Comparison of ENCODE assay signal across 13 cellular contexts in genomic region chr12:55693323-55694187, GRCh38. TPM values are rescaled to one million over a fixed set of nuclear protein-coding genes. Genes with fewer than 3 reads are reported as not detected.
DNase-seq lines count a peak whose midpoint lies in the region; ATAC-seq, FAIRE-seq and TF ChIP-seq lines count a peak whose summit lies in the region.
"Had no signal": no experiment of that assay in that cellular context is flagged by ENCODE, and none has a peak within 500 bp of the region (broad histone marks: within the 10 kb centered on the region; RNA-seq: fewer than 3 reads in every experiment).

No MANE protein-coding gene starts in this region.

- CTCF ChIA-PET in IMR-90 (lab: Yijun Ruan, JAX) = no interaction called here

- FAIRE-seq in urothelium cell line (lab: Jason Lieb, UNC) = no peak
- FAIRE-seq: A204.1 had no signal

- peak overlapping the region; percentile 1 for H2AK9ac ChIP-seq in IMR-90 (replicated peaks; ENCODE audit: low read depth, low read length, poor library complexity)

- no peak overlapping the region for H3K56ac ChIP-seq in IMR-90 (ENCODE audit: extremely low read depth, insufficient read depth, low read length)

- H2BK5ac ChIP-seq in IMR-90 (ENCODE audit: low read depth, low read length, poor library complexity, severe bottlenecking) = no peak overlapping the region

- no peak overlapping the region for H2BK20ac ChIP-seq in IMR-90 (ENCODE audit: low read depth, low read length)

- no peaks in the 10 kb centered on the region for H3K4me1 Mint-ChIP-seq in activated T-helper 2 cell treated with anti-CD3 and anti-CD28 coated beads, Interferon-gamma antibody, Interleukin-2, Interleukin-4, amounts not matched to agents 10 μg/mL and 5 μg/mL and 100 μg/mL, durations not matched to agents 14 hours and 24 hours and 36 hours (ENCODE audit: low read depth)
- H3K4me1 Mint-ChIP-seq: B cell had no signal

- POLR2A ChIA-PET in IMR-90 (lab: Charles Lee; ENCODE audit: unreplicated experiment) = no interaction called here

- H2AFZ ChIP-seq in IMR-90 (replicated peaks; ENCODE audit: low read length, poor library complexity) = no peak overlapping the region

- H2BK120ac ChIP-seq in IMR-90 (ENCODE audit: low read depth, low read length) = no peak overlapping the region

- no peaks in the 10 kb centered on the region for H3K9me3 ChIP-seq in IMR-90 (ENCODE audit: control insufficient read depth, insufficient read depth, low read length)
- H3K9me3 ChIP-seq in thyroid gland = no peaks in the 10 kb centered on the region

- H3K79me1 ChIP-seq in IMR-90 (ENCODE audit: low read depth in 1 of 2, low read length in 2 of 2) = no peaks in the 10 kb centered on the region

- no peak overlapping the region for H3K23ac ChIP-seq in IMR-90 (ENCODE audit: low read depth, low read length)

- H3K27me3 ChIP-seq in H7 (ENCODE audit: control insufficient read depth, insufficient read depth, low read length) (no peaks in the 10 kb centered on the region), IMR-90 (ENCODE audit: control insufficient read depth, insufficient read depth, low read length) (peaks cover 15% of the 10 kb centered on the region), thyroid gland (no peaks in the 10 kb centered on the region)

- no peaks in the 10 kb centered on the region for H3K9me3 Mint-ChIP-seq in activated T-helper 2 cell treated with anti-CD3 and anti-CD28 coated beads, Interferon-gamma antibody, Interleukin-2, Interleukin-4, amounts not matched to agents 10 μg/mL and 5 μg/mL and 100 μg/mL, durations not matched to agents 14 hours and 24 hours and 36 hours
- H3K9me3 Mint-ChIP-seq: CD4-positive, alpha-beta T cell had no signal

- no peak overlapping the region for H3K9ac ChIP-seq in IMR-90 (ENCODE audit: low read depth, low read length)

- H3K36me3 ChIP-seq in H7 (replicated peaks; ENCODE audit: control insufficient read depth, insufficient read depth, low read length) (peaks cover 13% of the 10 kb centered on the region), IMR-90 (ENCODE audit: control insufficient read depth, insufficient read depth, low read length) (no peaks in the 10 kb centered on the region), thyroid gland (no peaks in the 10 kb centered on the region)

- no peak overlapping the region for H2AK5ac ChIP-seq in IMR-90 (ENCODE audit: low read depth, low read length)

- no peak for ATAC-seq in IMR-90 (ENCODE audit: low read depth)

- H3K4ac ChIP-seq in IMR-90 (ENCODE audit: low read depth, low read length) = no peak overlapping the region

- in situ Hi-C loops in IMR-90 (cut with MboI; ENCODE audit: low sequenced_read_pairs) = no loop called here

- no peak overlapping the region for H3K4me2 ChIP-seq in IMR-90 (ENCODE audit: low read depth, low read length)

- H3K27me3 Mint-ChIP-seq in activated T-helper 2 cell treated with anti-CD3 and anti-CD28 coated beads, Interferon-gamma antibody, Interleukin-2, Interleukin-4, amounts not matched to agents 10 μg/mL and 5 μg/mL and 100 μg/mL, durations not matched to agents 14 hours and 24 hours and 36 hours (ENCODE audit: low read depth) = no peaks in the 10 kb centered on the region
- H3K27me3 Mint-ChIP-seq: B cell; CD4-positive, alpha-beta T cell had no signal

- H4K8ac ChIP-seq in IMR-90 (ENCODE audit: low read depth in 2 of 2, low read length in 2 of 2) = no peak overlapping the region

- no peaks in the 10 kb centered on the region for H4K20me1 ChIP-seq in IMR-90 (ENCODE audit: insufficient read depth, low read length)

- TF ChIP-seq RAD21 in IMR-90 (IDR thresholded peaks at IDR 0.05; ENCODE audit: low read length) = no peak

- H4K5ac ChIP-seq in IMR-90 (ENCODE audit: low read depth, low read length) = no peak overlapping the region

- no peaks in the 10 kb centered on the region for H3K36me3 Mint-ChIP-seq in activated T-helper 2 cell treated with anti-CD3 and anti-CD28 coated beads, Interferon-gamma antibody, Interleukin-2, Interleukin-4, amounts not matched to agents 10 μg/mL and 5 μg/mL and 100 μg/mL, durations not matched to agents 14 hours and 24 hours and 36 hours (ENCODE audit: low read depth)

- no peak overlapping the region for H2BK15ac ChIP-seq in IMR-90 (ENCODE audit: low read depth, low read length)

- H3K27ac ChIP-seq in IMR-90 (ENCODE audit: insufficient read depth, low read length) (no peak overlapping the region), thyroid gland (no peak overlapping the region)

- H4K91ac ChIP-seq in IMR-90 (ENCODE audit: insufficient read depth, low read depth, low read length) = no peak overlapping the region

- no peak overlapping the region for H3K14ac ChIP-seq in IMR-90 (replicated peaks; ENCODE audit: low read depth, low read length)

- no CpG with 5 or more reads among the region's 7 CpGs for WGBS in IMR-90 (ENCODE audit: extremely low coverage in 2 of 2, insufficient read length in 1 of 2), 2 experiments
- 78 to 82% methylated on average over 7 of the region's 7 CpGs for WGBS in thyroid gland, 2 donors

- peak; percentile 20 for DNase-seq in H7
- no peak for DNase-seq in IMR-90
- peak; percentile 37 for DNase-seq in posterior vena cava (ENCODE audit: low spot score)
- DNase-seq in thyroid gland = peak; percentile 65 to 68
- no peak for DNase-seq in cerebellar nuclear complex (lab: John Stamatoyannopoulos, UW)
- no peak for DNase-seq in activated T-helper 2 cell treated with anti-CD3 and anti-CD28 coated beads, Interferon-gamma antibody, Interleukin-2, Interleukin-4, amounts not matched to agents 10 μg/mL and 5 μg/mL and 100 μg/mL, durations not matched to agents 14 hours and 24 hours and 36 hours (ENCODE audit: low spot score)
- no peak for DNase-seq in urothelium cell line (ENCODE audit: low spot score)
- DNase-seq: C1 segment of cervical spinal cord, Calu3, DMS 273 treated with DMSO at 0.1 percent for 48 hours had no signal

- dilution Hi-C loops in IMR-90 (cut with HindIII; ENCODE audit: low sequenced_read_pairs, unreplicated experiment) = no loop called here

- no peak overlapping the region for H3K27ac Mint-ChIP-seq in activated T-helper 2 cell treated with anti-CD3 and anti-CD28 coated beads, Interferon-gamma antibody, Interleukin-2, Interleukin-4, amounts not matched to agents 10 μg/mL and 5 μg/mL and 100 μg/mL, durations not matched to agents 14 hours and 24 hours and 36 hours
- H3K27ac Mint-ChIP-seq: B cell; CD4-positive, alpha-beta T cell had no signal

- intact Hi-C loops in IMR-90 (cut with micrococcal nuclease) (no loop called here), posterior vena cava (cut with DNase I) (no loop called here), thyroid gland (cut with DNase I) (no loop called here)
- intact Hi-C loops in activated T-helper 2 cell treated with anti-CD3 and anti-CD28 coated beads, Interferon-gamma antibody, Interleukin-2, Interleukin-4, amounts not matched to agents 10 μg/mL and 5 μg/mL and 100 μg/mL, durations not matched to agents 14 hours and 24 hours and 36 hours (cut with micrococcal nuclease) = no loop called here

- no peak overlapping the region for H3K4me3 Mint-ChIP-seq in activated T-helper 2 cell treated with anti-CD3 and anti-CD28 coated beads, Interferon-gamma antibody, Interleukin-2, Interleukin-4, amounts not matched to agents 10 μg/mL and 5 μg/mL and 100 μg/mL, durations not matched to agents 14 hours and 24 hours and 36 hours (ENCODE audit: low read depth)
- H3K4me3 Mint-ChIP-seq: B cell; CD4-positive, alpha-beta T cell had no signal

- no peak for TF ChIP-seq CTCF in IMR-90 (conservative IDR thresholded peaks at IDR 0.05; ENCODE audit: low read depth, low read length)
- no peak for TF ChIP-seq CTCF in thyroid gland (IDR thresholded peaks at IDR 0.05)

- BruUV-seq in IMR-90 (replicated peaks; lab: Mats Ljungman, UMichigan) = no TSS peak

- H3K18ac ChIP-seq in IMR-90 (ENCODE audit: low read depth, low read length) = no peak overlapping the region

- no peak for TF ChIP-seq POLR2A in IMR-90 (IDR thresholded peaks at IDR 0.05; ENCODE audit: low read depth, low read length)
- TF ChIP-seq POLR2A in thyroid gland (IDR thresholded peaks at IDR 0.05) = no peak

- H3K4me1 ChIP-seq in IMR-90 (ENCODE audit: control insufficient read depth, insufficient read depth, low read length) (no peaks in the 10 kb centered on the region), thyroid gland (no peaks in the 10 kb centered on the region)

- H3K9me1 ChIP-seq in IMR-90 (ENCODE audit: insufficient read depth, low read length) = no peaks in the 10 kb centered on the region

- H3K4me3 ChIP-seq in H7 (ENCODE audit: insufficient read depth, low read depth, low read length) (no peak overlapping the region), IMR-90 (ENCODE audit: insufficient read depth, low read depth, low read length) (no peak overlapping the region), thyroid gland (replicated peaks in 1 of 3) (no peak overlapping the region)

RNA-seq across cellular contexts. Expression of gene ITGA7, which starts 14.1 kb away (rescaled TPM):
- total RNA-seq in H7 (2014; rRNA removed; shearing (Covaris generic)) = 38.0 and 46.1 TPM in 2 replicates
- total RNA-seq in IMR-90 (2012; rRNA removed) (3.9 and 4.4 TPM in 2 replicates), posterior vena cava (100 to 1,000 TPM; 497 to 570 TPM), thyroid gland (10 to 100 TPM in 2 of 4 donors, 1 to 10 TPM in 2; 7.9 to 16.9 (median 9.8) TPM)
- polyA plus RNA-seq in IMR-90 (2012; rRNA removed) = 13.9 and 15.7 TPM in 2 replicates
- 12.1 and 23.0 TPM in 2 replicates for polyA plus RNA-seq in IMR-90 (2012; cell fraction: cytosol; rRNA removed)
- 89.0 and 117 TPM in 2 replicates for polyA plus RNA-seq in IMR-90 (2012; cell fraction: nucleus; rRNA removed; ENCODE audit: low replicate concordance)
- 0.94 and 1.9 TPM in 2 replicates for total RNA-seq in activated T-helper 2 cell treated with anti-CD3 and anti-CD28 coated beads, Interferon-gamma antibody, Interleukin-2, Interleukin-4, amounts not matched to agents 10 μg/mL and 5 μg/mL and 100 μg/mL, durations not matched to agents 14 hours and 24 hours and 36 hours

RNA-seq across cellular contexts. Expression of gene BLOC1S1, which starts 22.3 kb away (rescaled TPM):
- 59.6 and 76.9 TPM in 2 replicates for total RNA-seq in H7 (2014; rRNA removed; shearing (Covaris generic))
- total RNA-seq in IMR-90 (2012; rRNA removed) (128 and 158 TPM in 2 replicates), posterior vena cava (100 to 1,000 TPM; 115 to 118 TPM), thyroid gland (100 to 1,000 TPM; 117 to 440 (median 246) TPM)
- polyA plus RNA-seq in IMR-90 (2012; rRNA removed) = 280 and 285 TPM in 2 replicates
- polyA plus RNA-seq in IMR-90 (2012; cell fraction: cytosol; rRNA removed) = 332 and 427 TPM in 2 replicates
- polyA plus RNA-seq in IMR-90 (2012; cell fraction: nucleus; rRNA removed; ENCODE audit: low replicate concordance) = 75.9 and 113 TPM in 2 replicates
- 72.3 and 73.9 TPM in 2 replicates for total RNA-seq in activated T-helper 2 cell treated with anti-CD3 and anti-CD28 coated beads, Interferon-gamma antibody, Interleukin-2, Interleukin-4, amounts not matched to agents 10 μg/mL and 5 μg/mL and 100 μg/mL, durations not matched to agents 14 hours and 24 hours and 36 hours

RNA-seq across cellular contexts. Expression of gene RDH5, which starts 26.6 kb away (rescaled TPM):
- total RNA-seq in H7 (2014; rRNA removed; shearing (Covaris generic)) = 2.1 and 4.2 TPM in 2 replicates
- total RNA-seq in IMR-90 (2012; rRNA removed) (7.3 and 8.9 TPM in 2 replicates), posterior vena cava (10 to 100 TPM; 19.2 to 39.7 TPM), thyroid gland (1 to 10 TPM in 3 of 4 donors, under 1 TPM in 1; 0.94 to 9.7 (median 6.8) TPM)
- polyA plus RNA-seq in IMR-90 (2012; rRNA removed) = 18.8 and 21.0 TPM in 2 replicates
- polyA plus RNA-seq in IMR-90 (2012; cell fraction: cytosol; rRNA removed) = 16.9 and 19.9 TPM in 2 replicates
- 85.3 and 102 TPM in 2 replicates for polyA plus RNA-seq in IMR-90 (2012; cell fraction: nucleus; rRNA removed; ENCODE audit: low replicate concordance)
- total RNA-seq in activated T-helper 2 cell treated with anti-CD3 and anti-CD28 coated beads, Interferon-gamma antibody, Interleukin-2, Interleukin-4, amounts not matched to agents 10 μg/mL and 5 μg/mL and 100 μg/mL, durations not matched to agents 14 hours and 24 hours and 36 hours = 6.5 and 8.1 TPM in 2 replicates

RNA-seq across cellular contexts. Expression of gene CD63, which starts 35.3 kb away (rescaled TPM):
- 314 and 321 TPM in 2 replicates for total RNA-seq in H7 (2014; rRNA removed; shearing (Covaris generic))
- total RNA-seq in IMR-90 (2012; rRNA removed) = 995 and 1,796 TPM in 2 replicates
- 1,398 and 1,518 TPM in 2 replicates for polyA plus RNA-seq in IMR-90 (2012; rRNA removed)
- 856 and 974 TPM in 2 replicates for polyA plus RNA-seq in IMR-90 (2012; cell fraction: cytosol; rRNA removed)
- polyA plus RNA-seq in IMR-90 (2012; cell fraction: nucleus; rRNA removed; ENCODE audit: low replicate concordance) = 173 and 576 TPM in 2 replicates
- 1,000 to 10,000 TPM; 1,385 to 1,570 TPM for total RNA-seq in posterior vena cava
- total RNA-seq in thyroid gland = 1,000 to 10,000 TPM in 3 of 4 donors, 100 to 1,000 TPM in 1; 683 to 1,145 (median 1,122) TPM
- 230 and 236 TPM in 2 replicates for total RNA-seq in activated T-helper 2 cell treated with anti-CD3 and anti-CD28 coated beads, Interferon-gamma antibody, Interleukin-2, Interleukin-4, amounts not matched to agents 10 μg/mL and 5 μg/mL and 100 μg/mL, durations not matched to agents 14 hours and 24 hours and 36 hours

RNA-seq across cellular contexts. Expression of gene GDF11, which starts 49.4 kb away (rescaled TPM):
- total RNA-seq in H7 (2014; rRNA removed; shearing (Covaris generic)) = 11.1 and 13.7 TPM in 2 replicates
- 2.2 and 2.7 TPM in 2 replicates for total RNA-seq in IMR-90 (2012; rRNA removed)
- polyA plus RNA-seq in IMR-90 (2012; rRNA removed) = 12.9 and 13.6 TPM in 2 replicates
- 5.7 and 15.7 TPM in 2 replicates for polyA plus RNA-seq in IMR-90 (2012; cell fraction: cytosol; rRNA removed)
- polyA plus RNA-seq in IMR-90 (2012; cell fraction: nucleus; rRNA removed; ENCODE audit: low replicate concordance) = 5.5 and 10.6 TPM in 2 replicates
- 10 to 100 TPM in 1 of 2 donors, 1 to 10 TPM in 1; 8.4 to 11.0 TPM for total RNA-seq in posterior vena cava
- total RNA-seq in thyroid gland = 1 to 10 TPM; 4.8 to 7.5 (median 6.7) TPM
- 15.3 and 15.4 TPM in 2 replicates for total RNA-seq in activated T-helper 2 cell treated with anti-CD3 and anti-CD28 coated beads, Interferon-gamma antibody, Interleukin-2, Interleukin-4, amounts not matched to agents 10 μg/mL and 5 μg/mL and 100 μg/mL, durations not matched to agents 14 hours and 24 hours and 36 hours

Comparison
In these comparisons a context has a peak if more than half of its experiments do, and no peak if none do; other contexts are left out.
1. DNase-seq: peak in H7 (single experiment), posterior vena cava (single experiment) and thyroid gland (2 of 2); none in IMR-90 (single experiment), cerebellar nuclear complex (0 of 2), activated T-helper 2 cell treated with anti-CD3 and anti-CD28 coated beads, Interferon-gamma antibody, Interleukin-2, Interleukin-4, amounts not matched to agents 10 μg/mL and 5 μg/mL and 100 μg/mL, durations not matched to agents 14 hours and 24 hours and 36 hours (single experiment) and urothelium cell line (single experiment).
2. RNA of gene ITGA7, which starts 14.1 kb away (total RNA-seq): 497 to 570 TPM in posterior vena cava; 38.0 to 46.1 TPM in H7, 7.9 to 16.9 TPM in thyroid gland, 3.9 to 4.4 TPM in IMR-90 and 0.94 to 1.9 TPM in activated T-helper 2 cell treated with anti-CD3 and anti-CD28 coated beads, Interferon-gamma antibody, Interleukin-2, Interleukin-4, amounts not matched to agents 10 μg/mL and 5 μg/mL and 100 μg/mL, durations not matched to agents 14 hours and 24 hours and 36 hours; every median in the first group is over 10 times any median in the second.